ENCODE assay signal across 9 cellular contexts in the genomic region with DNA sequence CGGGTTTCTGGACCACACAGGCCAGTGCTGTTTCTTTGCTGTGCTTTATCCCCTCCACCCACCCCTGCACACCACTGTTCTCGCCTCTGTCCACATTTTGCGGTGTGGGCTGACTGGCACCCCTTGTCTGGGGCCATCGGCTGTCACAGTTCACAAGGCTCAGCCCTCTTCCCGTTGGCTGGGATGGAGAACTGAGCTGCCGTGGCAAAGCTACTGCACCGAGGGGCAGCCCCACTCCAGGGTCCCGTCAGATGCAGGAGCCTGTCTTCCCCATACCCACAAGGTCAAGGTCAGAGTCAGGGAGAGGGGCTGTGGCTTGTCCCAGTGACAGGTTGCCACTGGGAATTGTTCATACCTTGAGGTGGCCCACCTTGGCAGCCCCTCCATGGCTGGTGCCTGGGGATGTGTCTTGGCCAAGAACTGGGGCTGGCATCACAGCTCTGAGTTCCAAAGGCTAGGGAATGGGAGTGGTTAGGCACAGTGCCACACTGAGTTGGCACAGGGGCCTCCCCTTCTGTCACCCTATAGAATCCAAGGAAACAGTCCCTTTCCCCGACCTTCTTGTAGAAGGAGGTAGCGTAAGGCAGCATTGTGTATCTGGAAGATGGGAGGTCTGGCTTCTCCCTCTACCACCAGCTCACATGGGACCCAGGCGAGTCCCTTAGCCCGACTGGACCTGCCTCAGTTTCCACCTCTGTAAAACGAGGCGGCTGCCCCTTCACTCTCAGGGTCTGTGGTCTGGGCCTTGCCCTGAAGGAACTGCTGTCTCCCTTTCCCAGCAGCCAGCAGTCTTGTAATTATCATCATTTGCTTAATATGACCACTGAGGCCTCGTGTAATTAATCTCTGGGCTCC. TPM values are rescaled to one million over a fixed set of nuclear protein-coding genes. Genes with fewer than 3 reads are reported as not detected.
DNase-seq lines count a peak whose midpoint lies in the region; ATAC-seq and TF ChIP-seq lines count a peak whose summit lies in the region.
"Had no signal": no experiment of that assay in that cellular context is flagged by ENCODE, and none has a peak within 500 bp of the region (broad histone marks: within the 10 kb centered on the region; RNA-seq: fewer than 3 reads in every experiment).

No MANE protein-coding gene starts in this region.

- H3K27me3 ChIP-seq in OCI-LY3 (ENCODE audit: low read depth, low read length) (no peaks in the 10 kb centered on the region), osteoblast (ENCODE audit: insufficient read depth, low read length) (no peaks in the 10 kb centered on the region)
- H3K27me3 ChIP-seq: cardiac muscle cell had no signal

- H3K9ac ChIP-seq in OCI-LY3 (ENCODE audit: low read length): peak overlapping the region; percentile 7; the same call in 1 of the 2 replicates

- no peak overlapping the region for H2AFZ ChIP-seq in OCI-LY3 (ENCODE audit: low read depth, low read length)
- no peak overlapping the region for H2AFZ ChIP-seq in osteoblast (ENCODE audit: low read length)

- no peak overlapping the region for H3K27ac ChIP-seq in OCI-LY3 (ENCODE audit: low read length)
- no peak overlapping the region for H3K27ac ChIP-seq in osteoblast (ENCODE audit: low read depth, low read length)
- H3K27ac ChIP-seq: cardiac muscle cell had no signal

- H3K4me2 ChIP-seq in OCI-LY3 (ENCODE audit: low read length): peak overlapping the region; percentile 98
- H3K4me2 ChIP-seq in osteoblast (ENCODE audit: insufficient read depth, low read length): peak overlapping the region; percentile 23

- peaks cover 46% of the 10 kb centered on the region for H3K36me3 ChIP-seq in OCI-LY3 (replicated peaks; ENCODE audit: low read depth, low read length)
- H3K36me3 ChIP-seq in osteoblast (ENCODE audit: insufficient read depth, low read length): peaks cover 8% of the 10 kb centered on the region
- H3K36me3 ChIP-seq: cardiac muscle cell had no signal

- TF ChIP-seq CTCF in OCI-LY3 (IDR thresholded peaks at IDR 0.05; ENCODE audit: low read depth, low read length) (no peak), epithelial cell of esophagus (IDR thresholded peaks at IDR 0.05; ENCODE audit: insufficient read depth, low read depth, low read length, missing control alignments) (no peak), osteoblast (IDR thresholded peaks at IDR 0.05; ENCODE audit: extremely low read depth, low read depth, low read length) (no peak)

- H3K79me2 ChIP-seq in OCI-LY3 (ENCODE audit: low read length): peaks cover 82% of the 10 kb centered on the region
- H3K79me2 ChIP-seq in osteoblast (ENCODE audit: insufficient read depth, low read length): peaks cover 85% of the 10 kb centered on the region

- DNase-seq in D341Med (ENCODE audit: low spot score) (peak; percentile 65), epithelial cell of esophagus (ENCODE audit: low read depth) (no peak), osteoblast (ENCODE audit: insufficient read length, low spot score, missing footprints) (peak; percentile 91), cortex of kidney (lab: John Stamatoyannopoulos, UW) (no peak), NCI-H1417 treated with DMSO at 0.1 percent for 48 hours (lab: John Stamatoyannopoulos, UW) (no peak)

- H3K4me1 ChIP-seq in OCI-LY3 (ENCODE audit: low read length) (peaks cover 57% of the 10 kb centered on the region), osteoblast (ENCODE audit: insufficient read depth, low read length) (peaks cover 59% of the 10 kb centered on the region)

- H4K20me1 ChIP-seq in OCI-LY3 (ENCODE audit: insufficient read depth, low read length) (peaks cover 56% of the 10 kb centered on the region), osteoblast (ENCODE audit: insufficient read depth, low read length) (peaks cover 53% of the 10 kb centered on the region)

- peak overlapping the region; percentile 79; the same call in 1 of the 2 replicates for H3K4me3 ChIP-seq in OCI-LY3 (ENCODE audit: low read length)
- peak overlapping the region; percentile 20 for H3K4me3 ChIP-seq in epithelial cell of esophagus (ENCODE audit: low read length)
- no peak overlapping the region for H3K4me3 ChIP-seq in osteoblast (ENCODE audit: insufficient read depth, low read length)
- H3K4me3 ChIP-seq: cardiac muscle cell had no signal

- no peaks in the 10 kb centered on the region for H3K9me3 ChIP-seq in OCI-LY3 (ENCODE audit: insufficient read depth, low read length)
- H3K9me3 ChIP-seq in osteoblast (ENCODE audit: low read depth, low read length): no peaks in the 10 kb centered on the region

- ATAC-seq in GM18868 (IDR thresholded peaks at IDR 0.05; ENCODE audit: unreplicated experiment) (no peak), GM19035 (IDR thresholded peaks at IDR 0.05; ENCODE audit: unreplicated experiment) (no peak)

RNA-seq across cellular contexts. Expression of gene GRK2, which starts 3.4 kb away (rescaled TPM):
- 21.4 and 23.6 TPM in 2 replicates for total RNA-seq in osteoblast

RNA-seq across cellular contexts. Expression of gene ANKRD13D, which starts 19.5 kb away (rescaled TPM):
- total RNA-seq in osteoblast: 33.0 and 34.4 TPM in 2 replicates

RNA-seq across cellular contexts. Expression of gene SSH3, which starts 33.7 kb away (rescaled TPM):
- 13.3 and 25.0 TPM in 2 replicates for total RNA-seq in osteoblast

Comparison
In these comparisons a context has a peak if more than half of its experiments do, and no peak if none do; other contexts are left out.
1. DNase-seq: peak in D341Med (single experiment) and osteoblast (single experiment); none in epithelial cell of esophagus (single experiment), cortex of kidney (single experiment) and NCI-H1417 treated with DMSO at 0.1 percent for 48 hours (single experiment).